12 cellular contexts compared by ENCODE assay signal in genomic region chr6:119052292-119052889, GRCh38. TPM values are rescaled to one million over a fixed set of nuclear protein-coding genes. Genes with fewer than 3 reads are reported as not detected.
DNase-seq lines count a peak whose midpoint lies in the region; ATAC-seq lines count a peak whose summit lies in the region.
"Had no signal": no experiment of that assay in that cellular context is flagged by ENCODE, and none has a peak within 500 bp of the region (broad histone marks: within the 10 kb centered on the region; RNA-seq: fewer than 3 reads in every experiment).

No MANE protein-coding gene starts in this region.

- no peaks in the 10 kb centered on the region for H3K27me3 Mint-ChIP-seq in CD4-positive, CD25-positive, alpha-beta regulatory T cell
- H3K27me3 Mint-ChIP-seq in activated naive CD4-positive, alpha-beta T cell treated with anti-CD3 and anti-CD28 coated beads, Interleukin-2, amount 50 U/mL, for 24 hours, result no peaks in the 10 kb centered on the region

- peaks cover 12% of the 10 kb centered on the region for H3K4me1 ChIP-seq in CD4-positive, CD25-positive, alpha-beta regulatory T cell (ENCODE audit: control insufficient read depth, insufficient read depth, low read length, poor library complexity, severe bottlenecking)
- H3K4me1 ChIP-seq: tibial nerve had no signal

- no peaks in the 10 kb centered on the region for H3K36me3 ChIP-seq in CD4-positive, CD25-positive, alpha-beta regulatory T cell (ENCODE audit: control insufficient read depth, insufficient read depth, low read length)
- H3K36me3 ChIP-seq: tibial nerve had no signal

- no peak overlapping the region for H3K4me3 ChIP-seq in CD4-positive, CD25-positive, alpha-beta regulatory T cell (ENCODE audit: low read depth, low read length)
- H3K4me3 ChIP-seq: tibial nerve had no signal

- DNase-seq in CD4-positive, CD25-positive, alpha-beta regulatory T cell, result peak in 2 of 3 donors; percentile 15 to 26
- DNase-seq in DMS53 (lab: John Stamatoyannopoulos, UW), result no peak
- DNase-seq in HuH-7.5 (ENCODE audit: low spot score), result no peak
- no peak for DNase-seq in MV-4-11 (lab: John Stamatoyannopoulos, UW)
- DNase-seq: NCI-H2107 had no signal

- peaks cover 13 to 22% (median 19%) of the 10 kb centered on the region in 4 donors for H3K4me1 Mint-ChIP-seq in CD4-positive, CD25-positive, alpha-beta regulatory T cell
- H3K4me1 Mint-ChIP-seq in activated naive CD4-positive, alpha-beta T cell treated with anti-CD3 and anti-CD28 coated beads, Interleukin-2, amount 50 U/mL, for 24 hours, result peaks cover 38% of the 10 kb centered on the region

- H3K9me3 ChIP-seq in CD4-positive, CD25-positive, alpha-beta regulatory T cell (ENCODE audit: control insufficient read depth in 2 of 2, low read length in 2 of 2), result no peaks in the 10 kb centered on the region

- no peaks in the 10 kb centered on the region for H3K27me3 ChIP-seq in CD4-positive, CD25-positive, alpha-beta regulatory T cell (ENCODE audit: control insufficient read depth, insufficient read depth, low read length)
- H3K27me3 ChIP-seq: tibial nerve had no signal

- H3K27ac Mint-ChIP-seq in CD4-positive, CD25-positive, alpha-beta regulatory T cell, result peak overlapping the region; percentile 1 to 73 (median 50)
- H3K27ac Mint-ChIP-seq in activated naive CD4-positive, alpha-beta T cell treated with anti-CD3 and anti-CD28 coated beads, Interleukin-2, amount 50 U/mL, for 24 hours, result peak overlapping the region; percentile 79
- H3K27ac Mint-ChIP-seq: activated T-helper 1 cell treated with anti-CD3 and anti-CD28 coated beads, Interleukin-12 subunit alpha, Interleukin-12 subunit beta, Interleukin-2, Interleukin-4 antibody, amounts not matched to agents 30 ng/mL and 10 ng/mL and 1 ng/mL, durations not matched to agents 14 hours and 24 hours and 36 hours had no signal

- H3K27ac ChIP-seq in CD4-positive, CD25-positive, alpha-beta regulatory T cell (ENCODE audit: insufficient read depth, low read length, poor library complexity, severe bottlenecking), result no peak overlapping the region
- H3K27ac ChIP-seq: C4-2B, tibial nerve had no signal

- H3K36me3 Mint-ChIP-seq in CD4-positive, CD25-positive, alpha-beta regulatory T cell, result peaks cover 7% of the 10 kb centered on the region
- peaks cover 10% of the 10 kb centered on the region for H3K36me3 Mint-ChIP-seq in activated naive CD4-positive, alpha-beta T cell treated with anti-CD3 and anti-CD28 coated beads, Interleukin-2, amount 50 U/mL, for 24 hours

- H3K4me3 Mint-ChIP-seq in CD4-positive, CD25-positive, alpha-beta regulatory T cell, result peak overlapping the region in 1 of 4 donors; percentile 31
- H3K4me3 Mint-ChIP-seq in activated naive CD4-positive, alpha-beta T cell treated with anti-CD3 and anti-CD28 coated beads, Interleukin-2, amount 50 U/mL, for 24 hours, result no peak overlapping the region
- H3K4me3 Mint-ChIP-seq: activated T-helper 1 cell treated with anti-CD3 and anti-CD28 coated beads, Interleukin-12 subunit alpha, Interleukin-12 subunit beta, Interleukin-2, Interleukin-4 antibody, amounts not matched to agents 30 ng/mL and 10 ng/mL and 1 ng/mL, durations not matched to agents 14 hours and 24 hours and 36 hours had no signal

- H3K9me3 Mint-ChIP-seq in CD4-positive, CD25-positive, alpha-beta regulatory T cell, result peaks cover 0 to 5% (median 2%) of the 10 kb centered on the region in 7 donors
- H3K9me3 Mint-ChIP-seq in activated naive CD4-positive, alpha-beta T cell treated with anti-CD3 and anti-CD28 coated beads, Interleukin-2, amount 50 U/mL, for 24 hours, result no peaks in the 10 kb centered on the region

- ATAC-seq in CD4-positive, CD25-positive, alpha-beta regulatory T cell (ENCODE audit: low read depth in 2 of 2), result peak; percentile 25 to 34
- ATAC-seq in GM18870 (IDR thresholded peaks at IDR 0.05; ENCODE audit: unreplicated experiment) (peak; percentile 90), HG03196 (IDR thresholded peaks at IDR 0.05; ENCODE audit: unreplicated experiment) (peak; percentile 77), GM21367 (IDR thresholded peaks at IDR 0.05; ENCODE audit: unreplicated experiment) (no peak)

RNA-seq across cellular contexts. Expression of gene FAM184A, which starts 26.1 kb away (rescaled TPM):
- total RNA-seq in CD4-positive, CD25-positive, alpha-beta regulatory T cell, result 7.7 TPM
- polyA plus RNA-seq in CD4-positive, CD25-positive, alpha-beta regulatory T cell, result 1 to 10 TPM; 1.0 to 2.3 (median 1.5) TPM

Comparison
In these comparisons a context has a peak if more than half of its experiments do, and no peak if none do; other contexts are left out.
1. DNase-seq: peak in CD4-positive, CD25-positive, alpha-beta regulatory T cell (2 of 3); none in DMS53 (single experiment), HuH-7.5 (single experiment) and MV-4-11 (single experiment).